In the genomic region with DNA sequence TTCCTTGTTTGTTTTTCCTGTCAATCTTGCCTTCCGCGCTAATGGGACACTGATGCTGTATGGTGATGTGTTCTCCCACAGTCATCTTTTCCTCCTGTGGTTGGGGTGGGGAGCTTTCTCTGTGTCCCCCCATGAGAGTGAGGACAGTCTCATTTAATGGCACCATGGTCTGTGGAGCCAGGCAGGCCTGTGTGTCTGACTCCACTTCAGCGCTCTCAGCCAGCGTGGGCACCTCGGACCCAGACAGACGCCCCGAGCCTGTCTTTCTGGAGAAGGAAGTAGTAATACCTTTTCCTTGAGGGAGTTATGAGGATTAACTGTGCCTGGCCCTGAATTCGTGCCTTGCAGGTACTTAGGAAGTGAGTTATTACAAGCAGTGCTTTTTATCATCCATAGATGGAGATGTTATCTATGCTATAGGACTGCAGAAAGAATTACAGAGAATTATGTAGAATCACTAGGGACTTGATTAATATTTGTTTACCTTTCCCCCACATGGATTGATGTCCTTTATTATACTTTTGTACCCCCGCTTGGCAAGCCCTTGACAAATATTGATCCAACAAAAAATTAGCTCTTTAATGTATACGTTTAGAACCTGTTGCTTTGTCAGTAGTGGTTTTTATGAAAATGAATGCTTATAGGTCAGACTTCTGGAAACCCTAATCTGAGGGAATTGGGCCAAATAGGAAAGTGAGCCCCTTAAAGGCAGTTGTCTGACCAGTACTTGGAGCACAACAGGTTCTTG, we compare ENCODE assay signal across 12 cellular contexts.
DNase-seq lines count a peak whose midpoint lies in the region; ATAC-seq and TF ChIP-seq lines count a peak whose summit lies in the region.
"Had no signal": no experiment of that assay in that cellular context is flagged by ENCODE, and none has a peak within 500 bp of the region (broad histone marks: within the 10 kb centered on the region; RNA-seq: fewer than 3 reads in every experiment).

No MANE protein-coding gene starts in this region.

- no peak overlapping the region for H3K14ac ChIP-seq in mesenchymal stem cell (ENCODE audit: low read length in 2 of 2)

- H3K23ac ChIP-seq in mesenchymal stem cell (ENCODE audit: low read length in 2 of 2) = no peak overlapping the region

- H4K8ac ChIP-seq in mesenchymal stem cell (ENCODE audit: low read length) = peak overlapping the region; percentile 0

- H3K4me1 ChIP-seq in mesenchymal stem cell (ENCODE audit: control insufficient read depth, insufficient read depth, low read depth, low read length) (peaks cover 32% of the 10 kb centered on the region), testis (peaks cover 60% of the 10 kb centered on the region)

- H2BK120ac ChIP-seq in mesenchymal stem cell (ENCODE audit: low read depth, low read length) = no peak overlapping the region

- H3K27me3 ChIP-seq in mesenchymal stem cell (ENCODE audit: control insufficient read depth in 1 of 2, insufficient read depth in 1 of 2, low read length in 2 of 2) (no peaks in the 10 kb centered on the region), testis (no peaks in the 10 kb centered on the region)

- H2AK5ac ChIP-seq in mesenchymal stem cell (ENCODE audit: low read length, severe bottlenecking) = peak overlapping the region; percentile 14

- no peak overlapping the region for H3K4me2 ChIP-seq in mesenchymal stem cell (ENCODE audit: low read length, poor library complexity, severe bottlenecking)

- H3K9me3 ChIP-seq in mesenchymal stem cell (ENCODE audit: control insufficient read depth, low read length) = no peaks in the 10 kb centered on the region
- no peaks in the 10 kb centered on the region for H3K9me3 ChIP-seq in testis

- no peak overlapping the region for H2AFZ ChIP-seq in mesenchymal stem cell (ENCODE audit: low read depth, low read length)

- H3K36me3 Mint-ChIP-seq in T-helper 1 cell treated with Interleukin-12 subunit alpha and Interleukin-12 subunit beta and Interleukin-4 antibody, amounts not matched to agents 30 μg/mL and 1 μg/mL, for 36 hours (ENCODE audit: low read depth) = peaks cover 2% of the 10 kb centered on the region
- H3K36me3 Mint-ChIP-seq in activated T-helper 1 cell treated with anti-CD3 and anti-CD28 coated beads, Interleukin-12 subunit alpha, Interleukin-12 subunit beta, Interleukin-2, Interleukin-4 antibody, amounts not matched to agents 30 ng/mL and 10 ng/mL and 1 ng/mL, durations not matched to agents 14 hours and 24 hours and 36 hours (ENCODE audit: low read depth) = no peaks in the 10 kb centered on the region

- H2BK5ac ChIP-seq in mesenchymal stem cell (ENCODE audit: low read depth, low read length, poor library complexity, severe bottlenecking) = no peak overlapping the region

- no peaks in the 10 kb centered on the region for H3K27me3 Mint-ChIP-seq in T-helper 1 cell treated with Interleukin-12 subunit alpha and Interleukin-12 subunit beta and Interleukin-4 antibody, amounts not matched to agents 30 μg/mL and 1 μg/mL, for 36 hours (ENCODE audit: low read depth)
- no peaks in the 10 kb centered on the region for H3K27me3 Mint-ChIP-seq in activated T-helper 1 cell treated with anti-CD3 and anti-CD28 coated beads, Interleukin-12 subunit alpha, Interleukin-12 subunit beta, Interleukin-2, Interleukin-4 antibody, amounts not matched to agents 30 ng/mL and 10 ng/mL and 1 ng/mL, durations not matched to agents 14 hours and 24 hours and 36 hours (ENCODE audit: insufficient read depth)
- H3K27me3 Mint-ChIP-seq: activated B cell treated with CpG ODN at 0.5 μM for 24 hours had no signal

- no peaks in the 10 kb centered on the region for H3K9me3 Mint-ChIP-seq in T-helper 1 cell treated with Interleukin-12 subunit alpha and Interleukin-12 subunit beta and Interleukin-4 antibody, amounts not matched to agents 30 μg/mL and 1 μg/mL, for 36 hours
- H3K9me3 Mint-ChIP-seq in activated T-helper 1 cell treated with anti-CD3 and anti-CD28 coated beads, Interleukin-12 subunit alpha, Interleukin-12 subunit beta, Interleukin-2, Interleukin-4 antibody, amounts not matched to agents 30 ng/mL and 10 ng/mL and 1 ng/mL, durations not matched to agents 14 hours and 24 hours and 36 hours = no peaks in the 10 kb centered on the region
- H3K9me3 Mint-ChIP-seq: activated B cell treated with CpG ODN at 0.5 μM for 24 hours had no signal

- no peak for DNase-seq in T-helper 1 cell
- no peak for DNase-seq in activated T-helper 1 cell treated with anti-CD3 and anti-CD28 coated beads, Interleukin-12 subunit alpha, Interleukin-12 subunit beta, Interleukin-2, Interleukin-4 antibody, amounts not matched to agents 30 ng/mL and 10 ng/mL and 1 ng/mL, durations not matched to agents 14 hours and 24 hours and 36 hours (ENCODE audit: low spot score)
- no peak for DNase-seq in mesenchymal stem cell
- no peak for DNase-seq in testis
- DNase-seq in Right ventricle myocardium superior = no peak
- DNase-seq: activated B cell treated with CpG ODN at 0.5 μM for 24 hours, activated gamma-delta T cell treated with Interleukin-2 at 50 U/mL for 16 hours, NCI-H187 treated with DMSO at 0.1 percent for 48 hours had no signal

- H3K9ac ChIP-seq in mesenchymal stem cell (ENCODE audit: low read length) = no peak overlapping the region

- ATAC-seq in HG03571 (IDR thresholded peaks at IDR 0.05; ENCODE audit: unreplicated experiment) = no peak
- no peak for ATAC-seq in HG02938 (IDR thresholded peaks at IDR 0.05; ENCODE audit: unreplicated experiment)
- no peak for ATAC-seq in Right ventricle myocardium superior (ENCODE audit: poor library complexity)
- ATAC-seq: HepG2 had no signal

- 93% methylated on average over 10 of the region's 10 CpGs for WGBS in mesenchymal stem cell
- 79 to 89% methylated on average over 10 of the region's 10 CpGs for WGBS in testis, 2 donors

- H3K4ac ChIP-seq in mesenchymal stem cell (ENCODE audit: low read depth in 1 of 2, low read length in 2 of 2) = peak overlapping the region; percentile 1 to 7

- peak overlapping the region; percentile 72 for H3K27ac Mint-ChIP-seq in T-helper 1 cell treated with Interleukin-12 subunit alpha and Interleukin-12 subunit beta and Interleukin-4 antibody, amounts not matched to agents 30 μg/mL and 1 μg/mL, for 36 hours
- no peak overlapping the region for H3K27ac Mint-ChIP-seq in activated T-helper 1 cell treated with anti-CD3 and anti-CD28 coated beads, Interleukin-12 subunit alpha, Interleukin-12 subunit beta, Interleukin-2, Interleukin-4 antibody, amounts not matched to agents 30 ng/mL and 10 ng/mL and 1 ng/mL, durations not matched to agents 14 hours and 24 hours and 36 hours
- H3K27ac Mint-ChIP-seq: activated B cell treated with CpG ODN at 0.5 μM for 24 hours had no signal

- peak overlapping the region; percentile 75 for H3K27ac ChIP-seq in mesenchymal stem cell (ENCODE audit: low read length, poor library complexity, severe bottlenecking)
- peak overlapping the region; percentile 34 to 64 for H3K27ac ChIP-seq in testis

- H3K4me1 Mint-ChIP-seq in T-helper 1 cell treated with Interleukin-12 subunit alpha and Interleukin-12 subunit beta and Interleukin-4 antibody, amounts not matched to agents 30 μg/mL and 1 μg/mL, for 36 hours (ENCODE audit: low read depth) = peaks cover 50% of the 10 kb centered on the region
- peaks cover 58% of the 10 kb centered on the region for H3K4me1 Mint-ChIP-seq in activated T-helper 1 cell treated with anti-CD3 and anti-CD28 coated beads, Interleukin-12 subunit alpha, Interleukin-12 subunit beta, Interleukin-2, Interleukin-4 antibody, amounts not matched to agents 30 ng/mL and 10 ng/mL and 1 ng/mL, durations not matched to agents 14 hours and 24 hours and 36 hours (ENCODE audit: low read depth)

- peak overlapping the region in 1 of 2 experiments; percentile 50 for H3K18ac ChIP-seq in mesenchymal stem cell (ENCODE audit: low read depth in 1 of 2, low read length in 2 of 2)

- peak overlapping the region; percentile 35 for H4K91ac ChIP-seq in mesenchymal stem cell (ENCODE audit: low read length)

- H3K79me1 ChIP-seq in mesenchymal stem cell (replicated peaks; ENCODE audit: low read length, poor library complexity, severe bottlenecking) = peaks cover 15% of the 10 kb centered on the region

- no peak overlapping the region for H2BK15ac ChIP-seq in mesenchymal stem cell (ENCODE audit: low read depth, poor library complexity, severe bottlenecking)

- H3K36me3 ChIP-seq in mesenchymal stem cell (ENCODE audit: control insufficient read depth in 1 of 2, insufficient read depth in 2 of 2, low read depth in 1 of 2, low read length in 2 of 2) (no peaks in the 10 kb centered on the region), testis (ENCODE audit: low read depth, missing control alignments) (no peaks in the 10 kb centered on the region)

- H3K4me3 Mint-ChIP-seq in T-helper 1 cell treated with Interleukin-12 subunit alpha and Interleukin-12 subunit beta and Interleukin-4 antibody, amounts not matched to agents 30 μg/mL and 1 μg/mL, for 36 hours = peak overlapping the region; percentile 30
- peak overlapping the region; percentile 11 for H3K4me3 Mint-ChIP-seq in activated T-helper 1 cell treated with anti-CD3 and anti-CD28 coated beads, Interleukin-12 subunit alpha, Interleukin-12 subunit beta, Interleukin-2, Interleukin-4 antibody, amounts not matched to agents 30 ng/mL and 10 ng/mL and 1 ng/mL, durations not matched to agents 14 hours and 24 hours and 36 hours
- H3K4me3 Mint-ChIP-seq: activated B cell treated with CpG ODN at 0.5 μM for 24 hours had no signal

- H3K4me3 ChIP-seq in mesenchymal stem cell (ENCODE audit: insufficient read depth in 1 of 2, low read depth in 1 of 2, low read length in 2 of 2) (no peak overlapping the region), testis (no peak overlapping the region)

- intact Hi-C loops in activated T-helper 1 cell treated with anti-CD3 and anti-CD28 coated beads, Interleukin-12 subunit alpha, Interleukin-12 subunit beta, Interleukin-2, Interleukin-4 antibody, amounts not matched to agents 30 ng/mL and 10 ng/mL and 1 ng/mL, durations not matched to agents 14 hours and 24 hours and 36 hours (cut with micrococcal nuclease) = no loop called here
- intact Hi-C loops in testis (cut with DNase I; ENCODE audit: low total_unique reads) = no loop called here
- intact Hi-C loops in Right ventricle myocardium superior (cut with DNase I) = no loop called here

- no peak for TF ChIP-seq POLR2A in testis (IDR thresholded peaks at IDR 0.05)

- peak overlapping the region in 1 of 2 experiments; percentile 94 for H2BK12ac ChIP-seq in mesenchymal stem cell (ENCODE audit: low read length in 2 of 2)

- TF ChIP-seq CTCF in testis (IDR thresholded peaks at IDR 0.05) = no peak
